25 cellular contexts compared by ENCODE assay signal in genomic region chr11:68362801-68363379, GRCh38.
"Had no signal": no experiment of that assay in that cellular context is flagged by ENCODE, and none has a peak within 500 bp of the region (broad histone marks: within the 10 kb centered on the region; RNA-seq: fewer than 3 reads in every experiment).

No MANE protein-coding gene starts in this region.

- H3K4me3 Mint-ChIP-seq: activated T-cell treated with anti-CD3 and anti-CD28 coated beads, Interleukin-2, amount 50 U/mL, for 24 hours; activated T-helper 17 cell treated with anti-CD3 and anti-CD28 coated beads, Interleukin-2, amount 50 U/mL, for 72 hours; natural killer cell had no signal

- H3K4me1 ChIP-seq: pancreas, spleen had no signal

- H3K27ac ChIP-seq: brain microvascular endothelial cell, left ventricle myocardium inferior, neutrophil, pancreas, spleen, thyroid gland had no signal

- ATAC-seq: activated naive CD4-positive, alpha-beta T cell treated with anti-CD3 and anti-CD28 coated beads, Interleukin-2, amount 50 U/mL, for 72 hours; activated T-helper 17 cell treated with anti-CD3 and anti-CD28 coated beads, Interleukin-2, amount 50 U/mL, for 72 hours; natural killer cell; pancreas had no signal

- H3K27me3 ChIP-seq: brain microvascular endothelial cell, neutrophil, pancreas, spleen, thyroid gland had no signal

- H3K4me3 ChIP-seq: left ventricle myocardium inferior, pancreas, spleen, thyroid gland had no signal

- H3K27me3 Mint-ChIP-seq: activated T-cell treated with anti-CD3 and anti-CD28 coated beads, Interleukin-2, amount 50 U/mL, for 24 hours; activated T-helper 17 cell treated with anti-CD3 and anti-CD28 coated beads, Interleukin-2, amount 50 U/mL, for 72 hours had no signal

- H3K9me3 Mint-ChIP-seq: activated naive CD4-positive, alpha-beta T cell treated with anti-CD3 and anti-CD28 coated beads, Interleukin-2, amount 50 U/mL, for 72 hours; activated T-cell treated with anti-CD3 and anti-CD28 coated beads, Interleukin-2, amount 50 U/mL, for 24 hours; activated T-helper 17 cell treated with anti-CD3 and anti-CD28 coated beads, Interleukin-2, amount 50 U/mL, for 72 hours; natural killer cell had no signal

- H3K9me3 ChIP-seq: left ventricle myocardium inferior, neutrophil, pancreas, thyroid gland had no signal

- H3K4me1 Mint-ChIP-seq: activated T-helper 17 cell treated with anti-CD3 and anti-CD28 coated beads, Interleukin-2, amount 50 U/mL, for 72 hours; natural killer cell had no signal

- FAIRE-seq: pancreas had no signal

- H3K36me3 ChIP-seq: neutrophil had no signal

- DNase-seq: activated CD4-positive, alpha-beta T cell treated with anti-CD3 and anti-CD28 coated beads for 1 hour; activated CD4-positive, alpha-beta T cell treated with anti-CD3 and anti-CD28 coated beads, Interleukin-2, amount 50 U/mL, for 1 hour; activated CD8-positive, alpha-beta memory T cell treated with anti-CD3 and anti-CD28 coated beads for 24 hours; activated CD8-positive, alpha-beta memory T cell treated with anti-CD3 and anti-CD28 coated beads, Interleukin-2, amount 50 U/mL, for 4 hours; activated T-cell treated with anti-CD3 and anti-CD28 coated beads, Interleukin-2, amount 50 U/mL, for 24 hours; aorta; brain microvascular endothelial cell; central memory CD4-positive, alpha-beta T cell; dermis blood vessel endothelial cell; effector CD8-positive, alpha-beta T cell; foreskin melanocyte; hippocampal formation; left ventricle myocardium inferior; natural killer cell; spleen; stimulated activated CD4-positive, alpha-beta T cell treated with anti-CD3 and anti-CD28 coated beads, Interleukin-4, amount 100 ng/mL, for 1 hour; stimulated activated naive CD4-positive, alpha-beta T cell; substantia nigra; T-helper 1 cell; T-helper 9 cell had no signal

- H3K27ac Mint-ChIP-seq: activated naive CD4-positive, alpha-beta T cell treated with anti-CD3 and anti-CD28 coated beads, Interleukin-2, amount 50 U/mL, for 72 hours; activated T-cell treated with anti-CD3 and anti-CD28 coated beads, Interleukin-2, amount 50 U/mL, for 24 hours; activated T-helper 17 cell treated with anti-CD3 and anti-CD28 coated beads, Interleukin-2, amount 50 U/mL, for 72 hours; natural killer cell had no signal
